In genomic region chr10:70581176-70581575, GRCh38 we compare ENCODE assay signal across 5 cellular contexts. TPM values are rescaled to one million over a fixed set of nuclear protein-coding genes. Genes with fewer than 3 reads are reported as not detected.
"Had no signal": no experiment of that assay in that cellular context is flagged by ENCODE, and none has a peak within 500 bp of the region (broad histone marks: within the 10 kb centered on the region; RNA-seq: fewer than 3 reads in every experiment).

No MANE protein-coding gene starts in this region.

RNA-seq across cellular contexts. Expression of gene PRF1, which starts 21.4 kb away (rescaled TPM):
- total RNA-seq: GM23338, H1, H9, HT-29, IMR-90 had no signal
- polyA plus RNA-seq: IMR-90 had no signal
